ENCODE assay signal across 1 cellular context in genomic region chr15:40334941-40335795, GRCh38.
TF ChIP-seq lines count a peak whose summit lies in the region.

No MANE protein-coding gene starts in this region.

TF ChIP-seq in SK-N-SH, 30 proteins besides CTCF, POLR2A, EP300 and RAD21 (continued from another document):
- TF ChIP-seq, protein P1, sequence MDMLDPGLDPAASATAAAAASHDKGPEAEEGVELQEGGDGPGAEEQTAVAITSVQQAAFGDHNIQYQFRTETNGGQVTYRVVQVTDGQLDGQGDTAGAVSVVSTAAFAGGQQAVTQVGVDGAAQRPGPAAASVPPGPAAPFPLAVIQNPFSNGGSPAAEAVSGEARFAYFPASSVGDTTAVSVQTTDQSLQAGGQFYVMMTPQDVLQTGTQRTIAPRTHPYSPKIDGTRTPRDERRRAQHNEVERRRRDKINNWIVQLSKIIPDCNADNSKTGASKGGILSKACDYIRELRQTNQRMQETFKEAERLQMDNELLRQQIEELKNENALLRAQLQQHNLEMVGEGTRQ (IDR thresholded peaks at IDR 0.05; ENCODE audit: borderline replicate concordance, low read depth, low read length), result no peak
- TF ChIP-seq MEF2A (IDR thresholded peaks at IDR 0.05; ENCODE audit: borderline replicate concordance, low read depth) (no peak), GABPA (IDR thresholded peaks at IDR 0.05; ENCODE audit: low read depth) (no peak), IRF3 (IDR thresholded peaks at IDR 0.05; ENCODE audit: low read depth, low read length) (no peak), SMC3 (IDR thresholded peaks at IDR 0.05; ENCODE audit: low read depth, low read length) (no peak), JUND (IDR thresholded peaks at IDR 0.05) (no peak), POLR2AphosphoS5 (IDR thresholded peaks at IDR 0.05; ENCODE audit: low read depth, low read length) (no peak), TCF12 (IDR thresholded peaks at IDR 0.05) (no peak), YY1 (IDR thresholded peaks at IDR 0.05; ENCODE audit: low read depth) (no peak), NFIC (IDR thresholded peaks at IDR 0.05; ENCODE audit: borderline replicate concordance) (no peak), CHD2 (IDR thresholded peaks at IDR 0.05; ENCODE audit: low read length, partially characterized antibody) (no peak), NRF1 (IDR thresholded peaks at IDR 0.05; ENCODE audit: low read depth, low read length) (no peak), EZH2phosphoT487 (IDR thresholded peaks at IDR 0.05; ENCODE audit: borderline replicate concordance, low read depth) (no peak)
- TF ChIP-seq, protein P2, sequence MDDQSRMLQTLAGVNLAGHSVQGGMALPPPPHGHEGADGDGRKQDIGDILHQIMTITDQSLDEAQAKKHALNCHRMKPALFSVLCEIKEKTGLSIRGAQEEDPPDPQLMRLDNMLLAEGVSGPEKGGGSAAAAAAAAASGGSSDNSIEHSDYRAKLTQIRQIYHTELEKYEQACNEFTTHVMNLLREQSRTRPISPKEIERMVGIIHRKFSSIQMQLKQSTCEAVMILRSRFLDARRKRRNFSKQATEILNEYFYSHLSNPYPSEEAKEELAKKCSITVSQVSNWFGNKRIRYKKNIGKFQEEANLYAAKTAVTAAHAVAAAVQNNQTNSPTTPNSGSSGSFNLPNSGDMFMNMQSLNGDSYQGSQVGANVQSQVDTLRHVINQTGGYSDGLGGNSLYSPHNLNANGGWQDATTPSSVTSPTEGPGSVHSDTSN (IDR thresholded peaks at IDR 0.05), result no peak
